Comparison of ENCODE assay signal across 8 cellular contexts in the genomic region with DNA sequence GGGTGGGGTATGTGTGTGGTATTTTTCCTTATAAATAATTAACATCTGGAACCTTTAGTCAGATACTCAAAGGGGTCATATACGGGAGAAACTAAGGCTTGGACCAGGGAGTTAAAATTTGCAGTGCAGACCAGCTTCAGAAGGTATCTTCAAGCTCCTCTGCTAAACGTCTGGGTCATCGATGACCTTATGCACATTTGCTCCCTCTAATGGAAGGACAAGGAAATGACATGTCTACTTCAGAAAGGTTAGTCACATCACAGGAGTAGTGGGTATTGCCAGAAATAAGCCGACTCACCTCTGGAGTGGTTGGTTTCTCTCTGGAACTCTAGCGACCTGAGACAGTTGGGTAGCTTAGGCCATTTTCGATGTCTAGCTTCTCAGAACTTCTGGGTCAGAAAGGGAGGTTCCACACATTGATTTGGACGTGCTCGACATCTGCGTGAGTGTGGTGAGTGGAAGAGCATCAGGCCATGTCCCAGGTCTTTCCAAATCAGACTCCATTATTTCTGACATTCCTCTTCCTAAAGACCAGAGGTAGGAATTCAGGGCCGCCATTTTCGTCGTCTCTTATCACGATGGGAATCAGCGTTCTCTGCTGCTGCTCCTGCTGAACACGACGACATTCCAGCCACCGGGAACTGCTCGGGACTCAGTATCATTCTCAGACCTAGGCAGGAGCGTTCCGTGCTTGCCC. TPM values are rescaled to one million over a fixed set of nuclear protein-coding genes. Genes with fewer than 3 reads are reported as not detected.
DNase-seq lines count a peak whose midpoint lies in the region; ATAC-seq and TF ChIP-seq lines count a peak whose summit lies in the region.

No MANE protein-coding gene starts in this region.

- H3K27me3 ChIP-seq in HCT116 (ENCODE audit: insufficient read depth, low read length): no peaks in the 10 kb centered on the region

- H3K9me2 ChIP-seq in HCT116 (ENCODE audit: insufficient read depth): no peaks in the 10 kb centered on the region

- TF ChIP-seq POLR2A in HCT116 (IDR thresholded peaks at IDR 0.05; ENCODE audit: borderline replicate concordance, extremely low read depth, insufficient read depth, insufficient read length): no peak

- RAD21 ChIA-PET in HCT116 (lab: Charles Lee; ENCODE audit: low non-redundant PET in 1 of 2, low total read pairs in 2 of 2, uncharacterized antibody in 2 of 2, unreplicated experiment in 2 of 2): interaction anchor here (0.5 to 1.5 kb wide), 6 partner anchors 13 to 151 kb away, joined by 4 to 6 read pairs (median 4); no protein-coding TSS in a partner anchor

- peak; percentile 68 to 74 (median 74); a peak in 5 of 6 replicates for TF ChIP-seq CTCF in HCT116 (IDR thresholded peaks at IDR 0.05 in 2 of 3, conservative IDR thresholded peaks at IDR 0.05 in 1 of 3; ENCODE audit: borderline replicate concordance in 1 of 3, insufficient read depth in 1 of 3, low read depth in 2 of 3, low read length in 2 of 3)

- peaks cover 13% of the 10 kb centered on the region for H3K4me1 Mint-ChIP-seq in activated CD8-positive, alpha-beta memory T cell treated with anti-CD3 and anti-CD28 coated beads, Interleukin-2, amount 10 ng/mL, durations not matched to agents 7 days and 5 days
- peaks cover 7 to 21% of the 10 kb centered on the region in 2 donors for H3K4me1 Mint-ChIP-seq in effector memory CD8-positive, alpha-beta T cell (ENCODE audit: low read depth in 2 of 2)
- peaks cover 6% of the 10 kb centered on the region for H3K4me1 Mint-ChIP-seq in memory B cell

- TF ChIP-seq RAD21 in HCT116 (IDR thresholded peaks at IDR 0.05; ENCODE audit: low read depth): peak; percentile 73

- ATAC-seq in activated CD8-positive, alpha-beta memory T cell treated with anti-CD3 and anti-CD28 coated beads, Interleukin-2, amount 10 ng/mL, durations not matched to agents 7 days and 5 days: peak; percentile 74
- ATAC-seq in HCT116 (peak; percentile 91), memory B cell (ENCODE audit: low read depth) (peak; percentile 55), HG03175 (IDR thresholded peaks at IDR 0.05; ENCODE audit: unreplicated experiment) (no peak)
- peak; percentile 90 for ATAC-seq in effector memory CD8-positive, alpha-beta T cell (replicated peaks)

- no peaks in the 10 kb centered on the region for H3K79me2 ChIP-seq in HCT116 (ENCODE audit: insufficient read depth, low read length)

- H3K4me1 ChIP-seq in HCT116 (ENCODE audit: control insufficient read depth in 1 of 2, insufficient read depth in 2 of 2, low read length in 2 of 2): peaks cover 0 to 8% of the 10 kb centered on the region in 2 experiments; a peak in 2 of 4 replicates

- CTCF ChIA-PET in activated CD8-positive, alpha-beta memory T cell treated with anti-CD3 and anti-CD28 coated beads, Interleukin-2, amount 10 ng/mL, durations not matched to agents 7 days and 5 days (lab: Charles Lee): interaction anchor here (0.5 to 9.6 kb wide), 40 partner anchors 8 to 420 kb away, joined by 3 to 334 read pairs (median 4); partner anchors contain the start of gene PXYLP1
- CTCF ChIA-PET in HCT116 (lab: Charles Lee): interaction anchor here (0.6 to 4.6 kb wide), 16 partner anchors 10 to 223 kb away, joined by 3 to 104 read pairs (median 5); partner anchors contain the start of genes PXYLP1 and ZBTB38

- H3K27ac Mint-ChIP-seq in activated CD8-positive, alpha-beta memory T cell treated with anti-CD3 and anti-CD28 coated beads, Interleukin-2, amount 10 ng/mL, durations not matched to agents 7 days and 5 days: no peak overlapping the region
- peak overlapping the region in 1 of 2 donors; percentile 28 for H3K27ac Mint-ChIP-seq in effector memory CD8-positive, alpha-beta T cell
- no peak overlapping the region for H3K27ac Mint-ChIP-seq in memory B cell

- intact Hi-C loops in HCT116 (cut with micrococcal nuclease): loop anchor here (1.0 to 10.0 kb wide), 2 partner anchors 94 to 450 kb away; no protein-coding TSS in a partner anchor

- H3K4me3 Mint-ChIP-seq in activated CD8-positive, alpha-beta memory T cell treated with anti-CD3 and anti-CD28 coated beads, Interleukin-2, amount 10 ng/mL, durations not matched to agents 7 days and 5 days: no peak overlapping the region
- H3K4me3 Mint-ChIP-seq in effector memory CD8-positive, alpha-beta T cell: no peak overlapping the region
- H3K4me3 Mint-ChIP-seq in memory B cell: no peak overlapping the region

- no peaks in the 10 kb centered on the region for H3K9me3 Mint-ChIP-seq in activated CD8-positive, alpha-beta memory T cell treated with anti-CD3 and anti-CD28 coated beads, Interleukin-2, amount 10 ng/mL, durations not matched to agents 7 days and 5 days (ENCODE audit: low read depth)
- no peaks in the 10 kb centered on the region for H3K9me3 Mint-ChIP-seq in effector memory CD8-positive, alpha-beta T cell
- no peaks in the 10 kb centered on the region for H3K9me3 Mint-ChIP-seq in memory B cell

- no TSS peak for BruUV-seq in HCT116 (replicated peaks; lab: Mats Ljungman, UMichigan)

- no peak overlapping the region for H3K27ac ChIP-seq in HCT116 (ENCODE audit: low read depth, low read length)

- no peaks in the 10 kb centered on the region for H4K20me1 ChIP-seq in HCT116 (ENCODE audit: insufficient read depth)

- no peaks in the 10 kb centered on the region for H3K9me3 ChIP-seq in HCT116 (ENCODE audit: control insufficient read depth in 1 of 2, insufficient read depth in 1 of 2, low read depth in 1 of 2, low read length in 2 of 2)

- no peak overlapping the region for H3K4me3 ChIP-seq in HCT116 (replicated peaks in 1 of 2; ENCODE audit: low read depth in 1 of 2, low read length in 2 of 2)

- peak overlapping the region; percentile 77 for H2AFZ ChIP-seq in HCT116 (ENCODE audit: low read depth, low read length, poor library complexity, severe bottlenecking)

- peak; percentile 54 for DNase-seq in activated CD8-positive, alpha-beta memory T cell treated with anti-CD3 and anti-CD28 coated beads, Interleukin-2, amount 10 ng/mL, durations not matched to agents 7 days and 5 days
- no peak for DNase-seq in activated CD8-positive, alpha-beta memory T cell treated with anti-CD3 and anti-CD28 coated beads for 24 hours
- peak; percentile 70 for DNase-seq in HCT116 (ENCODE audit: low read depth, low spot score)
- peak; percentile 65 for DNase-seq in NCI-H1694 (lab: John Stamatoyannopoulos, UW)
- DNase-seq in SW 1271 (lab: John Stamatoyannopoulos, UW): peak; percentile 40 to 76
- peak; percentile 15 to 30 (median 27) for DNase-seq in effector memory CD8-positive, alpha-beta T cell
- peak in 1 of 2 donors; percentile 53 for DNase-seq in memory B cell (ENCODE audit: low spot score in 2 of 2)

- no peaks in the 10 kb centered on the region for H3K27me3 Mint-ChIP-seq in activated CD8-positive, alpha-beta memory T cell treated with anti-CD3 and anti-CD28 coated beads, Interleukin-2, amount 10 ng/mL, durations not matched to agents 7 days and 5 days
- H3K27me3 Mint-ChIP-seq in effector memory CD8-positive, alpha-beta T cell: peaks cover 0 to 6% of the 10 kb centered on the region in 2 donors
- peaks cover 4% of the 10 kb centered on the region for H3K27me3 Mint-ChIP-seq in memory B cell

- no peaks in the 10 kb centered on the region for H3K36me3 ChIP-seq in HCT116 (ENCODE audit: control insufficient read depth in 1 of 2, insufficient read depth in 2 of 2, low read length in 2 of 2)

- POLR2A ChIA-PET in HCT116 (lab: Charles Lee): interaction anchor here (0.7 to 1.3 kb wide), 2 partner anchors 88 to 143 kb away, joined by 5 read pairs; no protein-coding TSS in a partner anchor

- H3K9ac ChIP-seq in HCT116 (ENCODE audit: low read length): no peak overlapping the region

- no peaks in the 10 kb centered on the region for H3K36me3 Mint-ChIP-seq in activated CD8-positive, alpha-beta memory T cell treated with anti-CD3 and anti-CD28 coated beads, Interleukin-2, amount 10 ng/mL, durations not matched to agents 7 days and 5 days
- H3K36me3 Mint-ChIP-seq in effector memory CD8-positive, alpha-beta T cell (ENCODE audit: insufficient read depth): no peaks in the 10 kb centered on the region
- H3K36me3 Mint-ChIP-seq in memory B cell: no peaks in the 10 kb centered on the region

- peak overlapping the region; percentile 42 for H3K4me2 ChIP-seq in HCT116 (ENCODE audit: low read length)

TF ChIP-seq in HCT116, 20 proteins besides CTCF, POLR2A, EP300 and RAD21:
- TF ChIP-seq YY1 (IDR thresholded peaks at IDR 0.05; ENCODE audit: extremely low read depth, insufficient replicate concordance, low read depth, low read length) (peak; percentile 26), EZH2phosphoT487 (IDR thresholded peaks at IDR 0.05; ENCODE audit: borderline replicate concordance) (no peak)

RNA-seq across cellular contexts. Expression of gene RASA2, which starts 31.8 kb away (rescaled TPM):
- total RNA-seq in activated CD8-positive, alpha-beta memory T cell treated with anti-CD3 and anti-CD28 coated beads, Interleukin-2, amount 10 ng/mL, durations not matched to agents 7 days and 5 days: 10 to 100 TPM; 42.4 to 54.8 TPM
- 12.8 TPM for total RNA-seq in HCT116 (2021; ENCODE audit: unreplicated experiment)
- 1.9 and 2.9 TPM in 2 replicates for polyA plus RNA-seq in HCT116 (2012)
